Comparison of ENCODE assay signal across 1 cellular context in genomic region chr10:93299606-93300353, GRCh38.
TF ChIP-seq lines count a peak whose summit lies in the region.

No MANE protein-coding gene starts in this region.

TF ChIP-seq in neural cell, 6 proteins besides CTCF, POLR2A, EP300 and RAD21 (continued from another document):
- TF ChIP-seq MXI1 (conservative IDR thresholded peaks at IDR 0.05; ENCODE audit: poor library complexity, severe bottlenecking) (no peak), SMC3 (conservative IDR thresholded peaks at IDR 0.05; ENCODE audit: poor library complexity) (no peak), TAF1 (IDR thresholded peaks at IDR 0.05; ENCODE audit: low read depth) (no peak), REST (IDR thresholded peaks at IDR 0.05; ENCODE audit: borderline replicate concordance) (no peak)
TF ChIP-seq in neural cell: peak in this region for 0.
